ENCODE assay signal across 24 cellular contexts in genomic region chr12:26179829-26180228, GRCh38. TPM values are rescaled to one million over a fixed set of nuclear protein-coding genes. Genes with fewer than 3 reads are reported as not detected.
A peak's percentile ranks its signal among the peaks of the same experiment; 100 is the strongest.
DNase-seq lines count a peak whose midpoint lies in the region; ATAC-seq and TF ChIP-seq lines count a peak whose summit lies in the region.
"Had no signal": no experiment of that assay in that cellular context is flagged by ENCODE, and none has a peak within 500 bp of the region (broad histone marks: within the 10 kb centered on the region; RNA-seq: fewer than 3 reads in every experiment).

No MANE protein-coding gene starts in this region.

- no peak for TF ChIP-seq CTCF in C4-2B (conservative IDR thresholded peaks at IDR 0.05)

- ATAC-seq in left colon (peak; percentile 36), HG03280 (IDR thresholded peaks at IDR 0.05; ENCODE audit: unreplicated experiment) (no peak)
- ATAC-seq: GM12878, HepG2, SK-N-SH treated with all-trans-retinoic acid at 6 μM for 48 hours, T-helper 17 cell had no signal

- DNase-seq in DMS153 (lab: John Stamatoyannopoulos, UW): peak; percentile 79
- DNase-seq in NCI-H2029 (lab: John Stamatoyannopoulos, UW): peak; percentile 39
- no peak for DNase-seq in left colon
- no peak for DNase-seq in stimulated activated CD4-positive, alpha-beta T cell treated with anti-CD3 and anti-CD28 coated beads, Interleukin-4, amount 100 ng/mL, for 4 hours
- no peak for DNase-seq in D341Med (ENCODE audit: low spot score)
- DNase-seq: Calu3; CD8-positive, alpha-beta memory T cell; DMS79; EL; GDM1; HCEC 1CT; Karpas-422; NCI-H1092 treated with DMSO at 0.1 percent for 48 hours; NCI-H1694; NCI-H446; NCI-H526 treated with DMSO at 0.1 percent for 48 hours; SJCRH30; T-helper 17 cell; T1000 had no signal

- intact Hi-C loops in left colon (cut with DNase I, micrococcal nuclease): no loop called here

- peak overlapping the region; percentile 88; the same call in 1 of the 2 replicates for H3K27ac ChIP-seq in C4-2B
- H3K27ac ChIP-seq: SJCRH30 had no signal

RNA-seq across cellular contexts. Expression of gene SSPN, which starts 15.5 kb away (rescaled TPM):
- 10 to 100 TPM; 12.8 to 20.6 TPM for total RNA-seq in left colon
- total RNA-seq: CD8-positive, alpha-beta memory T cell; HepG2 had no signal

RNA-seq across cellular contexts. Expression of gene BHLHE41, which starts 55.0 kb away (rescaled TPM):
- total RNA-seq in left colon: 10 to 100 TPM; 35.4 to 48.4 TPM
- total RNA-seq: CD8-positive, alpha-beta memory T cell; HepG2 had no signal

Comparison
In these comparisons a context has a peak if more than half of its experiments do, and no peak if none do; other contexts are left out.
1. DNase-seq: peak in DMS153 (single experiment) and NCI-H2029 (single experiment); none in left colon (0 of 2), stimulated activated CD4-positive, alpha-beta T cell treated with anti-CD3 and anti-CD28 coated beads, Interleukin-4, amount 100 ng/mL, for 4 hours (0 of 2) and D341Med (single experiment).